ENCODE assay signal across 9 cellular contexts in the genomic region with DNA sequence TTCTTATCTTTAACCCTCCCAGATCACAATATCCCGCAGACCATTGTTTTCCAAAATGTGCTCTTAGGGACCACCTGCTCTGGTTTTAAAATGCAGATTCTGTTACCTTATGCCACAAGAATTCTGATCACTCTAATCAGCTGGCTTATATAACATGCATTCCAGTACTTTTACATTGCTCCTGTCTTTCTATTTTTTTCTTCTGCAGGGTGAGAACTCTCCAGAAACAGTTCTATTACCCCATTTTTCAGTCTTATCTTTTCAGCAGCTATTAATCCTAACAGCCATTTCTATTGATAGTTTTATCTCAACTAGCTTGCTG. TPM values are rescaled to one million over a fixed set of nuclear protein-coding genes. Genes with fewer than 3 reads are reported as not detected.
DNase-seq lines count a peak whose midpoint lies in the region; ATAC-seq and TF ChIP-seq lines count a peak whose summit lies in the region.
"Had no signal": no experiment of that assay in that cellular context is flagged by ENCODE, and none has a peak within 500 bp of the region (broad histone marks: within the 10 kb centered on the region; RNA-seq: fewer than 3 reads in every experiment).

No MANE protein-coding gene starts in this region.

- peaks cover 16% of the 10 kb centered on the region for H3F3A ChIP-seq in smooth muscle cell (ENCODE audit: low read depth)

- H3K9me3 ChIP-seq in smooth muscle cell (replicated peaks; ENCODE audit: low read depth), result no peaks in the 10 kb centered on the region

- no peak for DNase-seq in activated naive CD8-positive, alpha-beta T cell treated with anti-CD3 and anti-CD28 coated beads, Interleukin-2, amount 10 ng/mL, durations not matched to agents 7 days and 5 days
- DNase-seq in iPS-NIHi11 (ENCODE audit: low spot score) (peak; percentile 7), smooth muscle cell (lab: John Stamatoyannopoulos, UW; ENCODE audit: unreplicated experiment) (no peak), H7 (no peak), COLO829 (ENCODE audit: low spot score) (no peak), NCI-H526 (lab: John Stamatoyannopoulos, UW) (no peak), NCI-H146 treated with DMSO at 0.1 percent for 48 hours (lab: John Stamatoyannopoulos, UW; ENCODE audit: unreplicated experiment) (no peak)
- DNase-seq: NCI-H1105 had no signal

- peaks cover 58% of the 10 kb centered on the region for H4K20me1 ChIP-seq in smooth muscle cell (ENCODE audit: low read depth)

- H3K36me3 ChIP-seq in smooth muscle cell (ENCODE audit: low read depth) (no peaks in the 10 kb centered on the region), H7 (replicated peaks; ENCODE audit: control insufficient read depth, insufficient read depth, low read length) (no peaks in the 10 kb centered on the region)

- H3K4me3 ChIP-seq in smooth muscle cell, result peak overlapping the region; percentile 99
- H3K4me3 ChIP-seq in H7 (ENCODE audit: insufficient read depth, low read depth, low read length), result no peak overlapping the region

- peak overlapping the region; percentile 98 for H3K4me2 ChIP-seq in smooth muscle cell

- H3K27ac ChIP-seq in smooth muscle cell (ENCODE audit: low read depth), result peak overlapping the region; percentile 95

- H3K4me1 Mint-ChIP-seq in IgD-negative memory B cell, result peaks cover 24 to 49% (median 49%) of the 10 kb centered on the region in 3 donors
- peaks cover 46% of the 10 kb centered on the region for H3K4me1 Mint-ChIP-seq in activated naive CD8-positive, alpha-beta T cell treated with anti-CD3 and anti-CD28 coated beads, Interleukin-2, amount 10 ng/mL, durations not matched to agents 7 days and 5 days

- POLR2A ChIA-PET in activated naive CD8-positive, alpha-beta T cell treated with anti-CD3 and anti-CD28 coated beads, Interleukin-2, amount 10 ng/mL, durations not matched to agents 7 days and 5 days (lab: Charles Lee), result interaction anchor here (1.0 to 1.9 kb wide), 6 partner anchors 15 to 109 kb away, joined by 3 to 18 read pairs (median 4); no protein-coding TSS in a partner anchor

- peaks cover 76% of the 10 kb centered on the region for H3K79me2 ChIP-seq in smooth muscle cell (ENCODE audit: low read depth)

- H3K27me3 ChIP-seq in smooth muscle cell (ENCODE audit: low read depth) (no peaks in the 10 kb centered on the region), H7 (ENCODE audit: control insufficient read depth, insufficient read depth, low read length) (0 out of 2 replicates have a peak, but pooled peaks cover 1% of the 10 kb centered on the region)

- H3K27me3 Mint-ChIP-seq in IgD-negative memory B cell, result peaks cover 1% of the 10 kb centered on the region
- no peaks in the 10 kb centered on the region for H3K27me3 Mint-ChIP-seq in activated naive CD8-positive, alpha-beta T cell treated with anti-CD3 and anti-CD28 coated beads, Interleukin-2, amount 10 ng/mL, durations not matched to agents 7 days and 5 days

- peaks cover 2% of the 10 kb centered on the region for H3K36me3 Mint-ChIP-seq in IgD-negative memory B cell
- peaks cover 24% of the 10 kb centered on the region for H3K36me3 Mint-ChIP-seq in activated naive CD8-positive, alpha-beta T cell treated with anti-CD3 and anti-CD28 coated beads, Interleukin-2, amount 10 ng/mL, durations not matched to agents 7 days and 5 days

- H3K4me3 Mint-ChIP-seq in IgD-negative memory B cell, result peak overlapping the region; percentile 77 to 94 (median 82)
- H3K4me3 Mint-ChIP-seq in activated naive CD8-positive, alpha-beta T cell treated with anti-CD3 and anti-CD28 coated beads, Interleukin-2, amount 10 ng/mL, durations not matched to agents 7 days and 5 days, result peak overlapping the region; percentile 84

- WGBS in smooth muscle cell (ENCODE audit: low lambda C conversion rate), result 14% methylated on average over 1 of the region's 1 CpG

- H3K4me1 ChIP-seq in smooth muscle cell (ENCODE audit: low read depth), result peaks cover 34% of the 10 kb centered on the region

- no peak for ATAC-seq in activated naive CD8-positive, alpha-beta T cell treated with anti-CD3 and anti-CD28 coated beads, Interleukin-2, amount 10 ng/mL, durations not matched to agents 7 days and 5 days (ENCODE audit: low read depth)

- H2AFZ ChIP-seq in smooth muscle cell (ENCODE audit: low read depth), result no peak overlapping the region

- H3K9ac ChIP-seq in smooth muscle cell (ENCODE audit: low read depth), result peak overlapping the region; percentile 97

- no peak for TF ChIP-seq CTCF in smooth muscle cell (IDR thresholded peaks at IDR 0.05; ENCODE audit: borderline replicate concordance, insufficient read depth, poor library complexity, severe bottlenecking)

- peak overlapping the region; percentile 11 to 85 (median 68) for H3K27ac Mint-ChIP-seq in IgD-negative memory B cell
- peak overlapping the region; percentile 60 for H3K27ac Mint-ChIP-seq in activated naive CD8-positive, alpha-beta T cell treated with anti-CD3 and anti-CD28 coated beads, Interleukin-2, amount 10 ng/mL, durations not matched to agents 7 days and 5 days

- no peaks in the 10 kb centered on the region for H3K9me3 Mint-ChIP-seq in IgD-negative memory B cell
- H3K9me3 Mint-ChIP-seq in activated naive CD8-positive, alpha-beta T cell treated with anti-CD3 and anti-CD28 coated beads, Interleukin-2, amount 10 ng/mL, durations not matched to agents 7 days and 5 days, result no peaks in the 10 kb centered on the region

RNA-seq across cellular contexts. Expression of gene ITM2B, which starts 2.8 kb away (rescaled TPM):
- polyA plus RNA-seq in IgD-negative memory B cell (538 TPM), smooth muscle cell (397 and 411 TPM in 2 replicates)
- 100 to 1,000 TPM; 385 to 429 TPM for total RNA-seq in activated naive CD8-positive, alpha-beta T cell treated with anti-CD3 and anti-CD28 coated beads, Interleukin-2, amount 10 ng/mL, durations not matched to agents 7 days and 5 days
- total RNA-seq in smooth muscle cell, result 459 and 557 TPM in 2 replicates
- total RNA-seq in H7 (2014; rRNA removed; shearing (Covaris generic)), result 197 and 251 TPM in 2 replicates
